In the genomic region with DNA sequence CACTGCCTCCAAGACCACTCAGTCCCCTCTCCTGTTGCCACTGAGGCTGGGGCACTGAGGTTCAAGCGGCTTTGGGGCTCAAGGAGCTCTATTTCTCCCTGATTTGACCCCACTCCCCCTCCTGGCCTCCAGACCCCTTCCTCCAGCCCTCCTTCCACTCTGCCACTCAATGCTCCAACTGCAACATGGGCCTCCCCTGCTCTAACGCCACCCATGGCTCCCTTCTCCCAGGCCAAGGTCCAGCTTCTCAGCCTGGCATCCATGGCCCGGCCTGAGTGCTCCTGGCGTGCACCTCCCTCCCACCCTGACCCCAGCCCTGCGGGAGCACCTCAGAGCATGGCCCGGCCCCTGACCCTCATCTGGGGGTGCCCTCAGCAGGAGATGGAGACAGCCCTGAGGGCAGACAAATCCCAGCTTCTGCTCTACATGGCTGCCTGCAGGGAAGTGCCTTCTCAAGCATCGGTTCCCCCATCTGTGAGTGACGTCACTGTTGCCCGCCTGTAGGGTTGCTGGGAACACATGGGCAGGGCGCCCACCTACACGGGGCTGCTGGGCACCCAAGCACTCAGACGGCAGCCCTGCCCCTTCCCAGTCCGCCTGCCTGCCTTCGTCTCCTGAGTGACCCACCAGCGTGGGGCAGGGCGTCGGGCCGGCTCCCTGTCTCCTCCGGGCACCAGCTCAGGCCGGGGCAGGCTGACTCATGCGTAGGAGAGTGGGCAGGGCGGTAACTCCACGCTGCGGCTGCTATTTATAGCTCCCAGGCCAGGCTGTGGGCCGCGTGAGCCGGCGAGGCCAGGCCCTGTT, we compare ENCODE assay signal across 8 cellular contexts. TPM values are rescaled to one million over a fixed set of nuclear protein-coding genes. Genes with fewer than 3 reads are reported as not detected.
DNase-seq lines count a peak whose midpoint lies in the region; ATAC-seq and TF ChIP-seq lines count a peak whose summit lies in the region.

No MANE protein-coding gene starts in this region.

- H3K27ac ChIP-seq in fibroblast of lung (ENCODE audit: insufficient read depth, low read length) (peak overlapping the region; percentile 11), WERI-Rb-1 (no peak overlapping the region)
- H3K27ac ChIP-seq in effector memory CD4-positive, alpha-beta T cell (ENCODE audit: insufficient read depth, low read length, poor library complexity, severe bottlenecking), result no peak overlapping the region

- DNase-seq in Calu3 (peak; percentile 24), RKO (ENCODE audit: low spot score) (peak; percentile 64), fibroblast of lung (ENCODE audit: low read depth in 2 of 2) (peak; percentile 67 to 82), osteocyte (ENCODE audit: extremely low spot score, unreplicated experiment) (peak; percentile 91), WERI-Rb-1 (no peak)
- DNase-seq in effector memory CD4-positive, alpha-beta T cell, result no peak
- no peak for DNase-seq in activated naive CD8-positive, alpha-beta T cell treated with anti-CD3 and anti-CD28 coated beads for 36 hours

- H3K4me3 Mint-ChIP-seq in Calu3 (ENCODE audit: low read depth, unreplicated experiment), result peak overlapping the region; percentile 24
- H3K4me3 Mint-ChIP-seq in osteocyte (ENCODE audit: unreplicated experiment), result peak overlapping the region; percentile 26
- no peak overlapping the region for H3K4me3 Mint-ChIP-seq in activated naive CD8-positive, alpha-beta T cell treated with anti-CD3 and anti-CD28 coated beads for 36 hours

- H3K36me3 ChIP-seq in fibroblast of lung (ENCODE audit: control insufficient read depth, insufficient read depth, low read length) (no peaks in the 10 kb centered on the region), WERI-Rb-1 (no peaks in the 10 kb centered on the region)
- no peaks in the 10 kb centered on the region for H3K36me3 ChIP-seq in effector memory CD4-positive, alpha-beta T cell (ENCODE audit: control insufficient read depth, insufficient read depth, low read length)

- no peak for ATAC-seq in HG02763 (IDR thresholded peaks at IDR 0.05; ENCODE audit: unreplicated experiment)

- H3K36me3 Mint-ChIP-seq in Calu3 (ENCODE audit: insufficient read depth, unreplicated experiment) (no peaks in the 10 kb centered on the region), osteocyte (ENCODE audit: unreplicated experiment) (no peaks in the 10 kb centered on the region)
- no peaks in the 10 kb centered on the region for H3K36me3 Mint-ChIP-seq in activated naive CD8-positive, alpha-beta T cell treated with anti-CD3 and anti-CD28 coated beads for 36 hours

- BruUV-seq in Calu3 (replicated peaks; lab: Mats Ljungman, UMichigan), result no TSS peak

- intact Hi-C loops in Calu3 (cut with micrococcal nuclease; ENCODE audit: unreplicated experiment), result no loop called here

- H3K4me2 ChIP-seq in fibroblast of lung (ENCODE audit: extremely low read depth, insufficient read depth, low read length), result no peak overlapping the region

- H3K4me1 Mint-ChIP-seq in Calu3 (ENCODE audit: low read depth, unreplicated experiment), result no peaks in the 10 kb centered on the region
- H3K4me1 Mint-ChIP-seq in osteocyte (ENCODE audit: unreplicated experiment), result peaks cover 41% of the 10 kb centered on the region
- peaks cover 2% of the 10 kb centered on the region for H3K4me1 Mint-ChIP-seq in activated naive CD8-positive, alpha-beta T cell treated with anti-CD3 and anti-CD28 coated beads for 36 hours

- TF ChIP-seq CTCF in Calu3 (IDR thresholded peaks at IDR 0.05; ENCODE audit: unreplicated experiment) (no peak), fibroblast of lung (conservative IDR thresholded peaks at IDR 0.05 in 1 of 2, IDR thresholded peaks at IDR 0.05 in 1 of 2; ENCODE audit: low read depth in 1 of 2, low read length in 2 of 2) (no peak), osteocyte (IDR thresholded peaks at IDR 0.05) (no peak), WERI-Rb-1 (IDR thresholded peaks at IDR 0.05; ENCODE audit: low read depth, low read length) (no peak)

- H3K4me3 ChIP-seq in fibroblast of lung (replicated peaks in 1 of 4; ENCODE audit: control extremely low read depth in 1 of 4, insufficient read depth in 1 of 4, low read depth in 3 of 4, low read length in 4 of 4) (no peak overlapping the region), WERI-Rb-1 (ENCODE audit: low read depth, low read length) (no peak overlapping the region)
- no peak overlapping the region for H3K4me3 ChIP-seq in effector memory CD4-positive, alpha-beta T cell (ENCODE audit: insufficient read depth, low read depth, low read length, poor library complexity, severe bottlenecking)

- H2AFZ ChIP-seq in fibroblast of lung (ENCODE audit: low read length), result no peak overlapping the region

- peaks cover 65% of the 10 kb centered on the region for H3K27me3 Mint-ChIP-seq in Calu3 (ENCODE audit: unreplicated experiment)
- no peaks in the 10 kb centered on the region for H3K27me3 Mint-ChIP-seq in osteocyte (ENCODE audit: unreplicated experiment)
- H3K27me3 Mint-ChIP-seq in activated naive CD8-positive, alpha-beta T cell treated with anti-CD3 and anti-CD28 coated beads for 36 hours, result peaks cover 55% of the 10 kb centered on the region

- H3K27me3 ChIP-seq in fibroblast of lung (ENCODE audit: control insufficient read depth, insufficient read depth, low read length) (peaks cover 5% of the 10 kb centered on the region), WERI-Rb-1 (ENCODE audit: insufficient read depth, low read depth, severe bottlenecking) (peaks cover 10% of the 10 kb centered on the region)
- peaks cover 25% of the 10 kb centered on the region for H3K27me3 ChIP-seq in effector memory CD4-positive, alpha-beta T cell (replicated peaks; ENCODE audit: control insufficient read depth, insufficient read depth, low read length, poor library complexity, severe bottlenecking)

- no peaks in the 10 kb centered on the region for H3K79me2 ChIP-seq in fibroblast of lung (ENCODE audit: control insufficient read depth, insufficient read depth, low read length)

- H3K27ac Mint-ChIP-seq in Calu3 (ENCODE audit: unreplicated experiment) (peak overlapping the region; percentile 44), osteocyte (ENCODE audit: unreplicated experiment) (peak overlapping the region; percentile 52)
- no peak overlapping the region for H3K27ac Mint-ChIP-seq in activated naive CD8-positive, alpha-beta T cell treated with anti-CD3 and anti-CD28 coated beads for 36 hours

- H3K9me3 ChIP-seq in fibroblast of lung (ENCODE audit: control insufficient read depth, insufficient read depth, low read depth, low read length), result no peaks in the 10 kb centered on the region
- no peaks in the 10 kb centered on the region for H3K9me3 ChIP-seq in effector memory CD4-positive, alpha-beta T cell (ENCODE audit: control insufficient read depth, low read length)
- no peaks in the 10 kb centered on the region for H3K9me3 ChIP-seq in WERI-Rb-1 (ENCODE audit: severe bottlenecking)

- peaks cover 4% of the 10 kb centered on the region for H3K4me1 ChIP-seq in fibroblast of lung (ENCODE audit: control insufficient read depth, extremely low read depth, insufficient read depth, low read length)
- peaks cover 10% of the 10 kb centered on the region for H3K4me1 ChIP-seq in effector memory CD4-positive, alpha-beta T cell (ENCODE audit: control insufficient read depth, insufficient read depth, low read length, poor library complexity, severe bottlenecking)

- H3K9me3 Mint-ChIP-seq in Calu3 (ENCODE audit: low read depth, unreplicated experiment) (no peaks in the 10 kb centered on the region), osteocyte (ENCODE audit: unreplicated experiment) (no peaks in the 10 kb centered on the region)
- H3K9me3 Mint-ChIP-seq in activated naive CD8-positive, alpha-beta T cell treated with anti-CD3 and anti-CD28 coated beads for 36 hours, result no peaks in the 10 kb centered on the region

- CTCF ChIA-PET in Calu3 (lab: Charles Lee), result interaction anchor here (0.6 kb wide), 1 partner anchor 631 kb away, joined by 4 read pairs; no protein-coding TSS in a partner anchor

- no peak overlapping the region for H3K9ac ChIP-seq in fibroblast of lung (ENCODE audit: insufficient read depth, low read length)

- no peaks in the 10 kb centered on the region for H4K20me1 ChIP-seq in fibroblast of lung (ENCODE audit: control insufficient read depth, extremely low read depth, insufficient read depth, low read length)

RNA-seq across cellular contexts. Expression of a gene that starts 1.6 kb away (rescaled TPM):
- 0.17 and 0.51 TPM in 2 replicates for total RNA-seq in Calu3 (2022)
- total RNA-seq in fibroblast of lung, result 11.3 and 19.0 TPM in 2 replicates
- polyA plus RNA-seq in fibroblast of lung, result 5.2 and 7.3 TPM in 2 replicates
- polyA plus RNA-seq in fibroblast of lung (2012), result 9.3 and 15.5 TPM in 2 replicates
- polyA minus RNA-seq in fibroblast of lung (ENCODE audit: low replicate concordance), result 10.0 and 11.0 TPM in 2 replicates
- total RNA-seq in osteocyte, result 5.8 and 6.9 TPM in 2 replicates
- under 1 TPM in 1 of 2 experiments, not detected in 1; 0.16 TPM for total RNA-seq in activated naive CD8-positive, alpha-beta T cell treated with anti-CD3 and anti-CD28 coated beads for 36 hours

RNA-seq across cellular contexts. Expression of a gene that starts 17.1 kb away (rescaled TPM):
- total RNA-seq in Calu3 (2022) (25.0 and 28.2 TPM in 2 replicates), fibroblast of lung (27.7 and 28.2 TPM in 2 replicates), osteocyte (36.5 and 41.2 TPM in 2 replicates)
- 23.9 and 29.9 TPM in 2 replicates for polyA plus RNA-seq in fibroblast of lung
- polyA plus RNA-seq in fibroblast of lung (2012), result 30.2 and 32.7 TPM in 2 replicates
- polyA minus RNA-seq in fibroblast of lung (ENCODE audit: low replicate concordance), result 60.2 and 77.5 TPM in 2 replicates
- 10 to 100 TPM; 50.5 to 52.1 TPM for total RNA-seq in activated naive CD8-positive, alpha-beta T cell treated with anti-CD3 and anti-CD28 coated beads for 36 hours

RNA-seq across cellular contexts. Expression of a gene that starts 20.2 kb away (rescaled TPM):
- total RNA-seq in Calu3 (2022) (0.87 and 0.91 TPM in 2 replicates), fibroblast of lung (0.51 and 0.83 TPM in 2 replicates), osteocyte (5.1 TPM in 2 replicates)
- 0.27 and 0.32 TPM in 2 replicates for polyA plus RNA-seq in fibroblast of lung
- 0.56 and 0.68 TPM in 2 replicates for polyA plus RNA-seq in fibroblast of lung (2012)
- 0.08 and 0.22 TPM in 2 replicates for polyA minus RNA-seq in fibroblast of lung (ENCODE audit: low replicate concordance)
- under 1 TPM; 0.36 to 0.45 TPM for total RNA-seq in activated naive CD8-positive, alpha-beta T cell treated with anti-CD3 and anti-CD28 coated beads for 36 hours

Comparison
In these comparisons a context has a peak if more than half of its experiments do, and no peak if none do; other contexts are left out.
1. DNase-seq: peak in Calu3 (single experiment), RKO (single experiment), fibroblast of lung (2 of 2) and osteocyte (single experiment); none in effector memory CD4-positive, alpha-beta T cell (0 of 3), WERI-Rb-1 (single experiment) and activated naive CD8-positive, alpha-beta T cell treated with anti-CD3 and anti-CD28 coated beads for 36 hours (single experiment).